Comparison of ENCODE assay signal across 8 cellular contexts in the genomic region with DNA sequence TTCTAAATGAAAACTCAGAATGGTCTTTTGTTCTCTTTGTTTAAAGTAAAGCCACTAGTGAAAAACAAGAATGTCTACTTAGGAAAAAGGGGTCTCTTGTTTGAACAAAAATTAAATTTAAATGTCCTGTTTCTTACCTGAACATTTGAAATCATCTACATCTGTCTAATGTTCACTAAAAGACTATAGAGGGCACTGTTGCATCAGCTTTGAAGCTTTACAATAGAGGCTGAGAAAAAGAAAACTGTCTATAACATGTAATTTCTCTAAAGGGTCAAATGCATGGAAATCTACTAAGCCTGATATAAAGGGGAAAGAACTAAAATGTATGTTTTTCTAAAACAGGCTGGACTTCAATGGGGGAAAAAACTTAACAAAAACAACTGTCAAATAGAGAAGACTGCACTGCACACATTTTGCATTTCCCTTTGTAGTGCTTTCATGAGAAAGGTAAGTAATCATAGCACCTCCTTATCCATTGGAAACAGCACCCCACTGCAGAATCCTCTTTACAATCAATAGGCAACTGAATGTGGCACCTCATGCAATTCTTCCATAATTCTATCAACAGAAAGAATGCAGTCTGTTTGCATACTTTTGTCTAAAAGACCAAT. TPM values are rescaled to one million over a fixed set of nuclear protein-coding genes. Genes with fewer than 3 reads are reported as not detected.
DNase-seq lines count a peak whose midpoint lies in the region; ATAC-seq and TF ChIP-seq lines count a peak whose summit lies in the region.

No MANE protein-coding gene starts in this region.

- CTCF ChIA-PET in MCF 10A (lab: Yijun Ruan, JAX): interaction anchor here (0.6 to 1.8 kb wide), 7 partner anchors 19 to 1624 kb away, joined by 3 to 4 read pairs (median 3); no protein-coding TSS in a partner anchor

- no peak overlapping the region for H3K4me3 Mint-ChIP-seq in activated CD4-positive, alpha-beta T cell treated with anti-CD3 and anti-CD28 coated beads, Interleukin-2, amount 10 ng/mL, durations not matched to agents 24 days and 14 days
- H3K4me3 Mint-ChIP-seq in MCF 10A (ENCODE audit: unreplicated experiment): no peak overlapping the region

- peak; percentile 82 for ATAC-seq in HG02870 (IDR thresholded peaks at IDR 0.05; ENCODE audit: unreplicated experiment)
- ATAC-seq in left lung: peak; percentile 79
- ATAC-seq in aorta (ENCODE audit: low FRiP score): peak; percentile 81

- no peaks in the 10 kb centered on the region for H3K27me3 Mint-ChIP-seq in activated CD4-positive, alpha-beta T cell treated with anti-CD3 and anti-CD28 coated beads, Interleukin-2, amount 10 ng/mL, durations not matched to agents 24 days and 14 days
- no peaks in the 10 kb centered on the region for H3K27me3 Mint-ChIP-seq in MCF 10A (ENCODE audit: insufficient read depth, unreplicated experiment)

- POLR2A ChIA-PET in MCF 10A (lab: Yijun Ruan, JAX): no interaction called here

- H3K4me3 ChIP-seq in left lung (no peak overlapping the region), aorta (ENCODE audit: low read length in 2 of 2) (no peak overlapping the region)

- H3K36me3 Mint-ChIP-seq in activated CD4-positive, alpha-beta T cell treated with anti-CD3 and anti-CD28 coated beads, Interleukin-2, amount 10 ng/mL, durations not matched to agents 24 days and 14 days (ENCODE audit: low read depth): no peaks in the 10 kb centered on the region
- no peaks in the 10 kb centered on the region for H3K36me3 Mint-ChIP-seq in MCF 10A (ENCODE audit: insufficient read depth, unreplicated experiment)

- H3K27ac Mint-ChIP-seq in activated CD4-positive, alpha-beta T cell treated with anti-CD3 and anti-CD28 coated beads, Interleukin-2, amount 10 ng/mL, durations not matched to agents 24 days and 14 days: no peak overlapping the region
- no peak overlapping the region for H3K27ac Mint-ChIP-seq in MCF 10A (ENCODE audit: low read depth, unreplicated experiment)

- peaks cover 0 to 17% of the 10 kb centered on the region in 2 donors for H3K4me1 ChIP-seq in left lung
- no peaks in the 10 kb centered on the region for H3K4me1 ChIP-seq in aorta (ENCODE audit: control insufficient read depth in 1 of 2, insufficient read depth in 2 of 2, low read length in 2 of 2)

- BruUV-seq in MCF 10A (replicated peaks; lab: Mats Ljungman, UMichigan): no TSS peak

- H3K27ac ChIP-seq in left lung (no peak overlapping the region), aorta (ENCODE audit: low read depth in 1 of 2, low read length in 2 of 2) (no peak overlapping the region)

- H3K9me3 Mint-ChIP-seq in activated CD4-positive, alpha-beta T cell treated with anti-CD3 and anti-CD28 coated beads, Interleukin-2, amount 10 ng/mL, durations not matched to agents 24 days and 14 days: no peaks in the 10 kb centered on the region
- H3K9me3 Mint-ChIP-seq in MCF 10A (ENCODE audit: unreplicated experiment): no peaks in the 10 kb centered on the region

- H3K9me3 ChIP-seq in left lung (no peaks in the 10 kb centered on the region), aorta (ENCODE audit: control insufficient read depth, low read length) (no peaks in the 10 kb centered on the region)

- DNase-seq in activated CD4-positive, alpha-beta T cell treated with anti-CD3 and anti-CD28 coated beads, Interleukin-2, amount 10 ng/mL, durations not matched to agents 24 days and 14 days: peak; percentile 58
- DNase-seq in activated CD4-positive, alpha-beta T cell treated with anti-CD3 and anti-CD28 coated beads for 48 hours: no peak
- DNase-seq in NCI-H2171 (lab: John Stamatoyannopoulos, UW): peak; percentile 21
- peak; percentile 64 for DNase-seq in MCF 10A (ENCODE audit: unreplicated experiment)
- DNase-seq in left lung: no peak
- DNase-seq in aorta: no peak
- no peak for DNase-seq in occipital lobe (lab: John Stamatoyannopoulos, UW)

- TF ChIP-seq CTCF in MCF 10A (IDR thresholded peaks at IDR 0.05; ENCODE audit: unreplicated experiment): peak; percentile 53
- TF ChIP-seq CTCF in left lung (IDR thresholded peaks at IDR 0.05): peak; percentile 42 to 60

- H3K36me3 ChIP-seq in left lung: no peaks in the 10 kb centered on the region
- H3K36me3 ChIP-seq in aorta (ENCODE audit: control insufficient read depth in 1 of 2, insufficient read depth in 2 of 2, low read length in 1 of 2): no peaks in the 10 kb centered on the region

- intact Hi-C loops in activated CD4-positive, alpha-beta T cell treated with anti-CD3 and anti-CD28 coated beads, Interleukin-2, amount 10 ng/mL, durations not matched to agents 24 days and 14 days (cut with micrococcal nuclease): no loop called here
- intact Hi-C loops in MCF 10A (cut with micrococcal nuclease): loop anchor here (1.0 to 10.0 kb wide), 7 partner anchors 232 to 1615 kb away; no protein-coding TSS in a partner anchor
- intact Hi-C loops in left lung (cut with DNase I): no loop called here
- intact Hi-C loops in aorta (cut with DNase I): loop anchor here (10.0 kb wide), 7 partner anchors 175 to 1575 kb away; no protein-coding TSS in a partner anchor

- H3K27me3 ChIP-seq in left lung: no peaks in the 10 kb centered on the region
- H3K27me3 ChIP-seq in aorta (ENCODE audit: control insufficient read depth in 1 of 2, insufficient read depth in 2 of 2, low read length in 1 of 2): no peaks in the 10 kb centered on the region

- no peaks in the 10 kb centered on the region for H3K4me1 Mint-ChIP-seq in activated CD4-positive, alpha-beta T cell treated with anti-CD3 and anti-CD28 coated beads, Interleukin-2, amount 10 ng/mL, durations not matched to agents 24 days and 14 days
- H3K4me1 Mint-ChIP-seq in MCF 10A (ENCODE audit: insufficient read depth, unreplicated experiment): peaks cover 6% of the 10 kb centered on the region

RNA-seq across cellular contexts. Expression of gene DPH6, which starts 26.3 kb away (rescaled TPM):
- total RNA-seq in activated CD4-positive, alpha-beta T cell treated with anti-CD3 and anti-CD28 coated beads, Interleukin-2, amount 10 ng/mL, durations not matched to agents 24 days and 14 days: 13.2 and 15.2 TPM in 2 replicates
- total RNA-seq in MCF 10A (2022) (20.3 and 21.4 TPM in 2 replicates), left lung (10 to 100 TPM in 1 of 2 donors, 1 to 10 TPM in 1; 9.8 to 13.0 TPM), aorta (10 to 100 TPM; 19.7 to 21.0 TPM), occipital lobe (12.9 TPM)
- polyA plus RNA-seq in aorta: 1 to 10 TPM; 4.8 to 6.1 TPM

Comparison
In these comparisons a context has a peak if more than half of its experiments do, and no peak if none do; other contexts are left out.
1. DNase-seq: peak in activated CD4-positive, alpha-beta T cell treated with anti-CD3 and anti-CD28 coated beads, Interleukin-2, amount 10 ng/mL, durations not matched to agents 24 days and 14 days (single experiment), NCI-H2171 (single experiment) and MCF 10A (single experiment); none in activated CD4-positive, alpha-beta T cell treated with anti-CD3 and anti-CD28 coated beads for 48 hours (single experiment), left lung (0 of 2), aorta (0 of 2) and occipital lobe (single experiment).
2. intact Hi-C loops: an anchor here in MCF 10A (1.0 to 10.0 kb wide) and aorta (10.0 kb wide); none called in activated CD4-positive, alpha-beta T cell treated with anti-CD3 and anti-CD28 coated beads, Interleukin-2, amount 10 ng/mL, durations not matched to agents 24 days and 14 days and left lung.
3. Peak in every context shown above with its lines, with median percentiles within 50 percentile points of each other: ATAC-seq.